In genomic region chr7:105013283-105013817, GRCh38 we compare ENCODE assay signal across 8 cellular contexts. TPM values are rescaled to one million over a fixed set of nuclear protein-coding genes. Genes with fewer than 3 reads are reported as not detected.
DNase-seq lines count a peak whose midpoint lies in the region; ATAC-seq, FAIRE-seq and TF ChIP-seq lines count a peak whose summit lies in the region.

No MANE protein-coding gene starts in this region.

- peak; percentile 60 for ATAC-seq in activated naive CD8-positive, alpha-beta T cell treated with anti-CD3 and anti-CD28 coated beads, Interleukin-2, amount 10 ng/mL, durations not matched to agents 7 days and 5 days (ENCODE audit: low read depth)
- ATAC-seq in Right ventricle myocardium superior (ENCODE audit: poor library complexity) (peak; percentile 85), pancreas (peak; percentile 72 to 82 (median 75))

- H3K9me3 Mint-ChIP-seq in activated naive CD8-positive, alpha-beta T cell treated with anti-CD3 and anti-CD28 coated beads, Interleukin-2, amount 10 ng/mL, durations not matched to agents 7 days and 5 days, result no peaks in the 10 kb centered on the region

- TF ChIP-seq CTCF in SK-N-SH (IDR thresholded peaks at IDR 0.05), result peak; percentile 66
- peak in 3 of 4 donors; percentile 26 to 46 (median 30) for TF ChIP-seq CTCF in pancreas (IDR thresholded peaks at IDR 0.05)
- TF ChIP-seq CTCF in tibial artery (IDR thresholded peaks at IDR 0.05), result peak; percentile 48 to 67

- peaks cover 7% of the 10 kb centered on the region for H3F3A ChIP-seq in SK-N-SH (replicated peaks; ENCODE audit: insufficient read depth)

- H3K4me3 Mint-ChIP-seq in activated naive CD8-positive, alpha-beta T cell treated with anti-CD3 and anti-CD28 coated beads, Interleukin-2, amount 10 ng/mL, durations not matched to agents 7 days and 5 days, result peak overlapping the region; percentile 94

- H3K27me3 ChIP-seq in SK-N-SH (ENCODE audit: insufficient read depth) (no peaks in the 10 kb centered on the region), pancreas (no peaks in the 10 kb centered on the region), tibial artery (no peaks in the 10 kb centered on the region)

- 0 out of 2 replicates have a peak, but pooled peaks have one; percentile 15 for TF ChIP-seq RAD21 in SK-N-SH (IDR thresholded peaks at IDR 0.05; ENCODE audit: low read length)

- peaks cover 23 to 37% of the 10 kb centered on the region in 2 experiments; a peak in 3 of 4 replicates for H3K4me1 ChIP-seq in SK-N-SH (ENCODE audit: control insufficient read depth in 1 of 2, insufficient read depth in 2 of 2, low read depth in 1 of 2, low read length in 1 of 2)
- peaks cover 16 to 19% (median 18%) of the 10 kb centered on the region in 3 donors for H3K4me1 ChIP-seq in pancreas
- H3K4me1 ChIP-seq in tibial artery, result peaks cover 0 to 27% (median 3%) of the 10 kb centered on the region in 4 donors

- peaks cover 2 to 16% of the 10 kb centered on the region in 2 experiments for H3K36me3 ChIP-seq in SK-N-SH (replicated peaks in 1 of 2; ENCODE audit: control insufficient read depth in 1 of 2, insufficient read depth in 2 of 2, low read length in 1 of 2)
- no peaks in the 10 kb centered on the region for H3K36me3 ChIP-seq in pancreas
- no peaks in the 10 kb centered on the region for H3K36me3 ChIP-seq in tibial artery

- WGBS in SK-N-SH (ENCODE audit: low lambda C conversion rate), result 2% methylated on average over 34 of the region's 34 CpGs
- WGBS in pancreas, 2 donors, result 0% methylated on average over 34 of the region's 34 CpGs

- CTCF ChIA-PET in HEK293T (lab: Yijun Ruan, JAX) (interaction anchor here (0.6 to 0.7 kb wide), 3 partner anchors 29 to 1137 kb away, joined by 3 read pairs; no protein-coding TSS in a partner anchor), SK-N-SH (lab: Yijun Ruan, JAX) (interaction anchor here (0.7 to 5.8 kb wide), 17 partner anchors 8 to 576 kb away, joined by 3 to 70 read pairs (median 4); no protein-coding TSS in a partner anchor)

- H3K27ac Mint-ChIP-seq in activated naive CD8-positive, alpha-beta T cell treated with anti-CD3 and anti-CD28 coated beads, Interleukin-2, amount 10 ng/mL, durations not matched to agents 7 days and 5 days, result peak overlapping the region; percentile 100

- H3K9me2 ChIP-seq in SK-N-SH, result no peaks in the 10 kb centered on the region

- FAIRE-seq in pancreas (lab: Jason Lieb, UNC), result no peak

- peaks cover 25% of the 10 kb centered on the region for H4K20me1 ChIP-seq in SK-N-SH (ENCODE audit: insufficient read depth)

- H3K27ac ChIP-seq in SK-N-SH (ENCODE audit: low read depth in 2 of 2, low read length in 1 of 2) (peak overlapping the region; percentile 99 to 100), pancreas (peak overlapping the region; percentile 99 to 100 (median 100)), tibial artery (peak overlapping the region; percentile 99 to 100)

- peak overlapping the region; percentile 99 for H3K9ac ChIP-seq in SK-N-SH

- peaks cover 46% of the 10 kb centered on the region for H3K36me3 Mint-ChIP-seq in activated naive CD8-positive, alpha-beta T cell treated with anti-CD3 and anti-CD28 coated beads, Interleukin-2, amount 10 ng/mL, durations not matched to agents 7 days and 5 days

- H3K27me3 Mint-ChIP-seq in activated naive CD8-positive, alpha-beta T cell treated with anti-CD3 and anti-CD28 coated beads, Interleukin-2, amount 10 ng/mL, durations not matched to agents 7 days and 5 days, result no peaks in the 10 kb centered on the region

- TF ChIP-seq EP300 in SK-N-SH (IDR thresholded peaks at IDR 0.05; ENCODE audit: borderline replicate concordance in 1 of 2, low read depth in 1 of 2, low read length in 1 of 2), result no peak

- H2AFZ ChIP-seq in SK-N-SH (ENCODE audit: low read depth), result no peak overlapping the region

- H3K79me2 ChIP-seq in SK-N-SH (ENCODE audit: insufficient read depth), result peaks cover 47% of the 10 kb centered on the region

- H3K4me2 ChIP-seq in SK-N-SH, result peak overlapping the region; percentile 86

- H3K9me3 ChIP-seq in SK-N-SH (no peaks in the 10 kb centered on the region), pancreas (no peaks in the 10 kb centered on the region), tibial artery (no peaks in the 10 kb centered on the region)

- POLR2A ChIA-PET in HEK293T (lab: Yijun Ruan, JAX), result interaction anchor here (0.6 to 2.4 kb wide), 23 partner anchors 8 to 518 kb away, joined by 3 to 24 read pairs (median 4); partner anchors contain the start of genes RINT1 and SRPK2
- POLR2A ChIA-PET in SK-N-SH (lab: Yijun Ruan, JAX), result interaction anchor here (0.6 to 5.2 kb wide), 19 partner anchors 8 to 518 kb away, joined by 3 to 68 read pairs (median 3); partner anchors contain the start of gene RINT1
- POLR2A ChIA-PET in activated naive CD8-positive, alpha-beta T cell treated with anti-CD3 and anti-CD28 coated beads, Interleukin-2, amount 10 ng/mL, durations not matched to agents 7 days and 5 days (lab: Charles Lee), result interaction anchor here (0.8 to 10.6 kb wide), 16 partner anchors 10 to 1670 kb away, joined by 3 to 213 read pairs (median 4); partner anchors contain the start of gene RINT1

- H3K4me3 ChIP-seq in GM08714 (ENCODE audit: low read length) (peak overlapping the region; percentile 88), SK-N-SH (ENCODE audit: low read depth in 2 of 2, low read length in 1 of 2) (peak overlapping the region; percentile 79 to 100), pancreas (peak overlapping the region; percentile 51 to 82 (median 68)), tibial artery (peak overlapping the region; percentile 76 to 82)

- intact Hi-C loops in Right ventricle myocardium superior (cut with DNase I), result loop anchor here (10.0 kb wide), 1 partner anchor 69 kb away; no protein-coding TSS in a partner anchor
- intact Hi-C loops in pancreas (cut with DNase I), result no loop called here
- intact Hi-C loops in tibial artery (cut with DNase I; ENCODE audit: low total_unique reads), result no loop called here

- H3K4me1 Mint-ChIP-seq in activated naive CD8-positive, alpha-beta T cell treated with anti-CD3 and anti-CD28 coated beads, Interleukin-2, amount 10 ng/mL, durations not matched to agents 7 days and 5 days, result peaks cover 30% of the 10 kb centered on the region

- DNase-seq in HEK293T (ENCODE audit: extremely low spot score), result peak; percentile 72
- peak; percentile 99 for DNase-seq in NAMALWA (ENCODE audit: low spot score)
- peak; percentile 95 for DNase-seq in SK-N-SH
- peak; percentile 88 for DNase-seq in activated naive CD8-positive, alpha-beta T cell treated with anti-CD3 and anti-CD28 coated beads, Interleukin-2, amount 10 ng/mL, durations not matched to agents 7 days and 5 days
- DNase-seq in Right ventricle myocardium superior, result peak; percentile 96
- peak; percentile 93 to 98 (median 94) for DNase-seq in pancreas
- DNase-seq in tibial artery, result peak; percentile 94 to 97

TF ChIP-seq in HEK293T, 16 proteins besides CTCF, POLR2A, EP300 and RAD21 (continues in another document):
- no peak for TF ChIP-seq CTBP1 (IDR thresholded peaks at IDR 0.05; ENCODE audit: borderline replicate concordance)
- no peak for TF ChIP-seq SP1 (IDR thresholded peaks at IDR 0.05)
- TF ChIP-seq SUZ12 (IDR thresholded peaks at IDR 0.05), result no peak
- no peak for TF ChIP-seq ZNF384 (IDR thresholded peaks at IDR 0.05)
- no peak for TF ChIP-seq HDGF (IDR thresholded peaks at IDR 0.05; ENCODE audit: borderline replicate concordance)
- TF ChIP-seq NFRKB (IDR thresholded peaks at IDR 0.05), result peak; percentile 68; the same call in 1 of the 2 replicates
- TF ChIP-seq LEF1 (IDR thresholded peaks at IDR 0.05; ENCODE audit: borderline replicate concordance), result no peak
- TF ChIP-seq FOXA1 (IDR thresholded peaks at IDR 0.05), result no peak
- TF ChIP-seq ARNT (IDR thresholded peaks at IDR 0.05), result no peak
- peak; percentile 80 for TF ChIP-seq PKNOX1 (IDR thresholded peaks at IDR 0.05)
- TF ChIP-seq TARDBP (IDR thresholded peaks at IDR 0.05), result no peak

TF ChIP-seq in SK-N-SH, 30 proteins besides CTCF, POLR2A, EP300 and RAD21 (continues in another document):
- TF ChIP-seq MXI1 (IDR thresholded peaks at IDR 0.05; ENCODE audit: low read depth, low read length), result peak; percentile 7; the same call in 1 of the 2 replicates
- no peak for TF ChIP-seq RFX5 (IDR thresholded peaks at IDR 0.05; ENCODE audit: low read length)
- TF ChIP-seq TAF1 (IDR thresholded peaks at IDR 0.05; ENCODE audit: borderline replicate concordance, low read depth, low read length), result peak; percentile 92
- 0 out of 2 replicates have a peak, but pooled peaks have one; percentile 1 for TF ChIP-seq ZBTB33 (IDR thresholded peaks at IDR 0.05; ENCODE audit: borderline replicate concordance, low read depth)
- TF ChIP-seq FOXM1 (IDR thresholded peaks at IDR 0.05; ENCODE audit: low read depth), result no peak
- TF ChIP-seq MEF2A (IDR thresholded peaks at IDR 0.05; ENCODE audit: borderline replicate concordance, low read depth), result no peak
- no peak; the same call in 1 of the 2 replicates for TF ChIP-seq FOSL2 (IDR thresholded peaks at IDR 0.05; ENCODE audit: borderline replicate concordance, low read depth)
- TF ChIP-seq TEAD4 (IDR thresholded peaks at IDR 0.05; ENCODE audit: borderline replicate concordance, insufficient read depth), result no peak
- TF ChIP-seq YY1 (IDR thresholded peaks at IDR 0.05; ENCODE audit: low read depth), result no peak

RNA-seq across cellular contexts. Expression of gene KMT2E, which starts 0.7 kb away (rescaled TPM):
- 6.4 and 6.9 TPM in 2 replicates for polyA plus RNA-seq in SK-N-SH (2012; rRNA removed)
- 9.0 and 9.1 TPM in 2 replicates for polyA plus RNA-seq in SK-N-SH (2012; cell fraction: cytosol; rRNA removed)
- 18.7 and 26.4 TPM in 2 replicates for polyA plus RNA-seq in SK-N-SH (2012; cell fraction: nucleus; rRNA removed)
- 100 to 1,000 TPM; 141 to 145 TPM for total RNA-seq in activated naive CD8-positive, alpha-beta T cell treated with anti-CD3 and anti-CD28 coated beads, Interleukin-2, amount 10 ng/mL, durations not matched to agents 7 days and 5 days
- 35.1 TPM for total RNA-seq in Right ventricle myocardium superior
- total RNA-seq in pancreas, result 10 to 100 TPM; 27.2 to 62.5 (median 34.7) TPM
- 10 to 100 TPM; 14.1 to 16.3 TPM for polyA plus RNA-seq in pancreas

Comparison
In these comparisons a context has a peak if more than half of its experiments do, and no peak if none do; other contexts are left out.
1. Peak in every context shown above with its lines: DNase-seq, ATAC-seq, H3K4me3 ChIP-seq and H3K27ac ChIP-seq.